In the genomic region with DNA sequence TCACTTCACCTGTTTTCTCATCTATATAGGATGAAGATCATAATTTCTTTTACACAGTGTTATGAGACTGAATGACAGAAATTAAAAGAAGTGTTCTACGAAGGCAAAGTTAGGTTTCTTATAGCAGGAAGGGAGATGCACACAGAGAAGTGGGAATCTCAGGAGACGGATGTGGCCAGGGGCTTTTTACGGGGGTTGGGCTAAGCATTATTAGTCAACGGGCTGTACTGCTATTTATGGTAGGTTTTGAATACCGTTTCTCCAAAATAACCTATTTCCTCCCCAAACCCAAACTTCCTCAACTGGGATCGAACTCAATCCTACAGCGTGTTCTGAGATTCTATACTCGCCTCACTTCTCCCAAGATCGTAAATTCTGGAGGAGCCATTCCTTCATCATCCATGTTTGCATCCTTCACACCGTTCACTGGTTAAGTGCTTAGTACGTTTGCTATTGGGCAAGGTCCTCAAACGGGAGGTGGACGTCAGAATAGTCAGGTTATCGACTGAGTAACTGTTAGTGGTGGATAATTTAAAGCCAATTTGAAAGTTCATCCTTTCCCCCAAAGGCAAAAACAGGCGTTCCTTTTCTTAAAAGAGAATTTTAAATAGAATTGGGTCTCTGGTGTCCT, we compare ENCODE assay signal across 8 cellular contexts. TPM values are rescaled to one million over a fixed set of nuclear protein-coding genes. Genes with fewer than 3 reads are reported as not detected.
DNase-seq lines count a peak whose midpoint lies in the region; ATAC-seq and TF ChIP-seq lines count a peak whose summit lies in the region.

No MANE protein-coding gene starts in this region.

- no peaks in the 10 kb centered on the region for H3K9me3 ChIP-seq in skeletal muscle tissue (ENCODE audit: control insufficient read depth in 3 of 3, low read length in 3 of 3)

- H3K4me1 Mint-ChIP-seq in activated CD8-positive, alpha-beta memory T cell treated with anti-CD3 and anti-CD28 coated beads, Interleukin-2, amount 10 ng/mL, durations not matched to agents 7 days and 5 days, result peaks cover 23% of the 10 kb centered on the region

- peak overlapping the region; percentile 85 to 89 (median 87) for H3K9ac ChIP-seq in skeletal muscle tissue (ENCODE audit: low read depth in 1 of 3, low read length in 3 of 3)

- no peaks in the 10 kb centered on the region for H3K27me3 Mint-ChIP-seq in activated CD8-positive, alpha-beta memory T cell treated with anti-CD3 and anti-CD28 coated beads, Interleukin-2, amount 10 ng/mL, durations not matched to agents 7 days and 5 days

- H3K27ac ChIP-seq in foreskin keratinocyte (peak overlapping the region; percentile 99), skeletal muscle tissue (ENCODE audit: low read depth, low read length) (peak overlapping the region; percentile 81)

- no peaks in the 10 kb centered on the region for H3K9me3 Mint-ChIP-seq in activated CD8-positive, alpha-beta memory T cell treated with anti-CD3 and anti-CD28 coated beads, Interleukin-2, amount 10 ng/mL, durations not matched to agents 7 days and 5 days (ENCODE audit: low read depth)

- H3K36me3 Mint-ChIP-seq in activated CD8-positive, alpha-beta memory T cell treated with anti-CD3 and anti-CD28 coated beads, Interleukin-2, amount 10 ng/mL, durations not matched to agents 7 days and 5 days, result peaks cover 27% of the 10 kb centered on the region

- H3K4me3 ChIP-seq in skeletal muscle tissue (ENCODE audit: low read length in 3 of 3), result peak overlapping the region; percentile 71 to 76 (median 75)

- peaks cover 3% of the 10 kb centered on the region for H3K4me1 ChIP-seq in foreskin keratinocyte
- H3K4me1 ChIP-seq in skeletal muscle tissue (ENCODE audit: control insufficient read depth in 3 of 3, insufficient read depth in 3 of 3, low read length in 3 of 3), result peaks cover 21 to 31% (median 27%) of the 10 kb centered on the region in 3 donors

- peaks cover 9 to 22% (median 11%) of the 10 kb centered on the region in 3 donors for H3K36me3 ChIP-seq in skeletal muscle tissue (ENCODE audit: control insufficient read depth in 3 of 3, insufficient read depth in 3 of 3, low read length in 3 of 3)

- CTCF ChIA-PET in activated CD8-positive, alpha-beta memory T cell treated with anti-CD3 and anti-CD28 coated beads, Interleukin-2, amount 10 ng/mL, durations not matched to agents 7 days and 5 days (lab: Charles Lee), result interaction anchor here (1.0 to 3.3 kb wide), 6 partner anchors 19 to 916 kb away, joined by 3 to 37 read pairs (median 5); no protein-coding TSS in a partner anchor

- DNase-seq in activated CD8-positive, alpha-beta memory T cell treated with anti-CD3 and anti-CD28 coated beads, Interleukin-2, amount 10 ng/mL, durations not matched to agents 7 days and 5 days, result no peak
- DNase-seq in activated CD8-positive, alpha-beta memory T cell treated with anti-CD3 and anti-CD28 coated beads for 24 hours, result no peak
- DNase-seq in UCSD-AML1 (lab: John Stamatoyannopoulos, UW; ENCODE audit: unreplicated experiment) (peak; percentile 43), foreskin keratinocyte (peak in 1 of 2 donors; percentile 17), NCI-H2107 treated with DMSO at 0.1 percent for 48 hours (lab: John Stamatoyannopoulos, UW; ENCODE audit: unreplicated experiment) (no peak), medulla oblongata (ENCODE audit: extremely low spot score) (no peak), middle frontal gyrus (ENCODE audit: extremely low spot score, low spot score) (no peak)

- H3K27me3 ChIP-seq in foreskin keratinocyte (no peaks in the 10 kb centered on the region), skeletal muscle tissue (ENCODE audit: control insufficient read depth in 3 of 3, insufficient read depth in 3 of 3, low read length in 3 of 3) (no peaks in the 10 kb centered on the region)

- peak overlapping the region; percentile 3 for H3K27ac Mint-ChIP-seq in activated CD8-positive, alpha-beta memory T cell treated with anti-CD3 and anti-CD28 coated beads, Interleukin-2, amount 10 ng/mL, durations not matched to agents 7 days and 5 days

- peak overlapping the region; percentile 54 for H3K4me3 Mint-ChIP-seq in activated CD8-positive, alpha-beta memory T cell treated with anti-CD3 and anti-CD28 coated beads, Interleukin-2, amount 10 ng/mL, durations not matched to agents 7 days and 5 days

- ATAC-seq in activated CD8-positive, alpha-beta memory T cell treated with anti-CD3 and anti-CD28 coated beads, Interleukin-2, amount 10 ng/mL, durations not matched to agents 7 days and 5 days, result no peak
- no peak for ATAC-seq in foreskin keratinocyte

- TF ChIP-seq CTCF in foreskin keratinocyte (conservative IDR thresholded peaks at IDR 0.05), result no peak

RNA-seq across cellular contexts. Expression of a gene that starts 1.2 kb away (rescaled TPM):
- 10 to 100 TPM; 10.3 to 11.8 TPM for total RNA-seq in activated CD8-positive, alpha-beta memory T cell treated with anti-CD3 and anti-CD28 coated beads, Interleukin-2, amount 10 ng/mL, durations not matched to agents 7 days and 5 days
- total RNA-seq in foreskin keratinocyte, result 15.8 and 19.9 TPM in 2 replicates
- polyA plus RNA-seq in foreskin keratinocyte, result 13.6 and 14.7 TPM in 2 replicates
- 18.8 TPM for total RNA-seq in skeletal muscle tissue

RNA-seq across cellular contexts. Expression of a gene that starts 19.6 kb away (rescaled TPM):
- under 1 TPM in 1 of 2 experiments, not detected in 1; 0.21 TPM for total RNA-seq in activated CD8-positive, alpha-beta memory T cell treated with anti-CD3 and anti-CD28 coated beads, Interleukin-2, amount 10 ng/mL, durations not matched to agents 7 days and 5 days
- total RNA-seq in foreskin keratinocyte (0.49 and 0.61 TPM in 2 replicates), skeletal muscle tissue (2.1 TPM)
- 0.18 and 0.21 TPM in 2 replicates for polyA plus RNA-seq in foreskin keratinocyte

RNA-seq across cellular contexts. Expression of a gene that starts 59.5 kb away (rescaled TPM):
- 1 to 10 TPM; 3.3 to 6.0 TPM for total RNA-seq in activated CD8-positive, alpha-beta memory T cell treated with anti-CD3 and anti-CD28 coated beads, Interleukin-2, amount 10 ng/mL, durations not matched to agents 7 days and 5 days
- 11.2 and 11.5 TPM in 2 replicates for total RNA-seq in foreskin keratinocyte
- 9.8 and 11.5 TPM in 2 replicates for polyA plus RNA-seq in foreskin keratinocyte
- 4.7 TPM for total RNA-seq in skeletal muscle tissue
